In genomic region chr5:109779036-109779735, GRCh38 we compare ENCODE assay signal across 30 cellular contexts.
DNase-seq lines count a peak whose midpoint lies in the region; ATAC-seq, FAIRE-seq and TF ChIP-seq lines count a peak whose summit lies in the region.
"Had no signal": no experiment of that assay in that cellular context is flagged by ENCODE, and none has a peak within 500 bp of the region (broad histone marks: within the 10 kb centered on the region; RNA-seq: fewer than 3 reads in every experiment).

No MANE protein-coding gene starts in this region.

- DNase-seq in NCI-H226 = peak; percentile 18
- DNase-seq in K562 (ENCODE audit: extremely low read depth in 1 of 4, low spot score in 3 of 4) = no peak
- peak; percentile 52 for DNase-seq in fibroblast of pulmonary artery (ENCODE audit: low read depth)
- no peak for DNase-seq in pancreas
- DNase-seq in stimulated activated CD4-positive, alpha-beta T cell treated with anti-CD3 and anti-CD28 coated beads, Interleukin-2, amount 100 ng/mL, for 24 hours = no peak
- no peak for DNase-seq in activated gamma-delta T cell treated with Interleukin-2 at 50 U/mL for 16 hours
- DNase-seq in Peyer's patch = no peak
- DNase-seq in activated CD4-positive, alpha-beta T cell treated with anti-CD3 and anti-CD28 coated beads for 48 hours = no peak
- DNase-seq: activated CD4-positive, alpha-beta T cell treated with anti-CD3 and anti-CD28 coated beads for 36 hours; activated gamma-delta T cell; activated T-cell treated with anti-CD3 and anti-CD28 coated beads, Interleukin-2, amount 50 U/mL, for 24 hours; glutamatergic neuron; Karpas-422; naive thymus-derived CD8-positive, alpha-beta T cell; NCI-H1417 treated with DMSO at 0.1 percent for 48 hours; NCI-H2081; NCI-H526 treated with DMSO at 0.1 percent for 48 hours; NK-92 treated with Interleukin-12 subunit alpha and Interleukin-12 subunit beta, amount 100 ng/mL, for 24 hours; nucleus accumbens; PC-9; sigmoid colon; transverse colon had no signal

- H3K27me3 ChIP-seq in K562 (ENCODE audit: control insufficient read depth in 2 of 2, insufficient read depth in 2 of 2, low read length in 2 of 2) (no peaks in the 10 kb centered on the region), pancreas (no peaks in the 10 kb centered on the region), Peyer's patch (no peaks in the 10 kb centered on the region)
- H3K27me3 ChIP-seq: BLaER1 treated with 17β-estradiol and CSF1 and Interleukin-3, amounts not matched to agents 10 nM and 100 nM; sigmoid colon; transverse colon had no signal

- TF ChIP-seq CTCF in K562 (IDR thresholded peaks at IDR 0.05 in 2 of 3, conservative IDR thresholded peaks at IDR 0.05 in 1 of 3; ENCODE audit: insufficient read depth in 2 of 3, low read depth in 1 of 3, low read length in 3 of 3) (no peak), fibroblast of pulmonary artery (IDR thresholded peaks at IDR 0.05; ENCODE audit: low read length, missing control alignments) (no peak), pancreas (IDR thresholded peaks at IDR 0.05) (no peak), Peyer's patch (IDR thresholded peaks at IDR 0.05) (no peak)

- TF ChIP-seq EP300 in K562 (IDR thresholded peaks at IDR 0.05; ENCODE audit: low read length) = no peak

- no peak for TF ChIP-seq RAD21 in K562 (CRISPR knock-in tag; conservative IDR thresholded peaks at IDR 0.05 in 1 of 2, IDR thresholded peaks at IDR 0.05 in 1 of 2)

- no peaks in the 10 kb centered on the region for H3K9me1 ChIP-seq in K562 (ENCODE audit: control insufficient read depth, insufficient read depth, low read length)

- H3K27ac ChIP-seq in K562 (ENCODE audit: extremely low read depth, low read depth, low read length) = no peak overlapping the region
- no peak overlapping the region for H3K27ac ChIP-seq in pancreas
- H3K27ac ChIP-seq in Peyer's patch = no peak overlapping the region
- H3K27ac ChIP-seq: BLaER1 treated with 17β-estradiol and CSF1 and Interleukin-3, amounts not matched to agents 10 nM and 100 nM; HL-60; PC-9; prostate gland; sigmoid colon; transverse colon had no signal

- no peaks in the 10 kb centered on the region for H3K79me2 ChIP-seq in K562 (ENCODE audit: control insufficient read depth, insufficient read depth, low read length)

- H3K9me3 ChIP-seq in K562 (replicated peaks; ENCODE audit: control insufficient read depth, insufficient read depth, low read depth, low read length) (no peaks in the 10 kb centered on the region), pancreas (no peaks in the 10 kb centered on the region), Peyer's patch (no peaks in the 10 kb centered on the region)
- H3K9me3 ChIP-seq: BLaER1 treated with 17β-estradiol and CSF1 and Interleukin-3, amounts not matched to agents 10 nM and 100 nM; HAP-1; prostate gland; sigmoid colon; transverse colon had no signal

- H3K36me3 ChIP-seq in K562 (ENCODE audit: control insufficient read depth, insufficient read depth, low read length) (peaks cover 20% of the 10 kb centered on the region; the same call in 2 of the 3 replicates), pancreas (no peaks in the 10 kb centered on the region), Peyer's patch (no peaks in the 10 kb centered on the region)
- H3K36me3 ChIP-seq: prostate gland had no signal

- H4K20me1 ChIP-seq in K562 (replicated peaks; ENCODE audit: control insufficient read depth, insufficient read depth, low read length) = no peaks in the 10 kb centered on the region; the same call in 1 of the 2 replicates
- H4K20me1 ChIP-seq: BLaER1 treated with 17β-estradiol and CSF1 and Interleukin-3, amounts not matched to agents 10 nM and 100 nM had no signal

- H3K4me3 ChIP-seq in K562 (no peak overlapping the region), fibroblast of pulmonary artery (replicated peaks; ENCODE audit: low read depth, low read length) (no peak overlapping the region), pancreas (no peak overlapping the region), Peyer's patch (no peak overlapping the region)
- H3K4me3 ChIP-seq: BLaER1 treated with 17β-estradiol and CSF1 and Interleukin-3, amounts not matched to agents 10 nM and 100 nM; HAP-1; PC-9; prostate gland; sigmoid colon; transverse colon had no signal

- H3K4me2 ChIP-seq in K562 (ENCODE audit: insufficient read depth, low read length) = no peak overlapping the region
- H3K4me2 ChIP-seq: BLaER1 treated with 17β-estradiol and CSF1 and Interleukin-3, amounts not matched to agents 10 nM and 100 nM; PC-9 had no signal

- H3K4me1 ChIP-seq in K562 (replicated peaks in 1 of 2; ENCODE audit: control insufficient read depth in 2 of 2, insufficient read depth in 2 of 2, low read length in 2 of 2) (no peaks in the 10 kb centered on the region), pancreas (peaks cover 0 to 10% (median 0%) of the 10 kb centered on the region in 3 donors), Peyer's patch (no peaks in the 10 kb centered on the region)
- H3K4me1 ChIP-seq: BLaER1 treated with 17β-estradiol and CSF1 and Interleukin-3, amounts not matched to agents 10 nM and 100 nM; prostate gland had no signal

- in situ Hi-C loops in K562 (cut with MboI) = no loop called here

- no peak overlapping the region for H3K9ac ChIP-seq in K562 (ENCODE audit: insufficient read depth in 1 of 2, low read depth in 2 of 2, low read length in 2 of 2)
- H3K9ac ChIP-seq: BLaER1 treated with 17β-estradiol and CSF1 and Interleukin-3, amounts not matched to agents 10 nM and 100 nM had no signal

- H2AFZ ChIP-seq in K562 (ENCODE audit: low read depth, low read length) = no peak overlapping the region
- H2AFZ ChIP-seq: PC-9 had no signal

- peak; percentile 59 for FAIRE-seq in K562 (lab: Jason Lieb, UNC)
- FAIRE-seq in pancreas (lab: Jason Lieb, UNC) = peak; percentile 49
- FAIRE-seq: G401.6, keratinocyte had no signal

- 94% methylated on average over 5 of the region's 5 CpGs for WGBS in K562 (ENCODE audit: insufficient coverage, low coverage, missing lambda C conversion rate)
- WGBS in pancreas, 2 donors = 79 to 80% methylated on average over 5 of the region's 5 CpGs

- POLR2A ChIA-PET in K562 (lab: Yijun Ruan, JAX) = no interaction called here

- no TSS peak for BruUV-seq in K562 (replicated peaks; lab: Mats Ljungman, UMichigan)

- ATAC-seq in K562 (no peak), pancreas (peak in 1 of 4 donors; percentile 43)
- ATAC-seq: activated CD4-positive, alpha-beta T cell treated with anti-CD3 and anti-CD28 coated beads for 36 hours; naive thymus-derived CD8-positive, alpha-beta T cell; Right ventricle myocardium inferior; stimulated activated effector memory CD8-positive, alpha-beta T cell treated with anti-CD3 and anti-CD28 coated beads, Interleukin-12 subunit alpha, Interleukin-12 subunit beta, amount 100 ng/mL, for 72 hours had no signal

- TF ChIP-seq POLR2A in K562 (conservative IDR thresholded peaks at IDR 0.05) (no peak), Peyer's patch (IDR thresholded peaks at IDR 0.05) (no peak)

- CTCF ChIA-PET in K562 (lab: Yijun Ruan, JAX; ENCODE audit: low intra/inter-chr PET ratio) = no interaction called here

- intact Hi-C loops in K562 (cut with micrococcal nuclease) (no loop called here), pancreas (cut with DNase I) (no loop called here)

TF ChIP-seq in K562, 482 proteins besides CTCF, POLR2A, EP300 and RAD21:
- TF ChIP-seq NFIC (IDR thresholded peaks at IDR 0.05) = 0 out of 2 replicates have a peak, but pooled peaks have one; percentile 9
- TF ChIP-seq ZNF398 (CRISPR knock-in tag; IDR thresholded peaks at IDR 0.05) = no peak
- no peak for TF ChIP-seq TARDBP (IDR thresholded peaks at IDR 0.05)

Comparison
In these comparisons a context has a peak if more than half of its experiments do, and no peak if none do; other contexts are left out.
1. DNase-seq: peak in NCI-H226 (single experiment) and fibroblast of pulmonary artery (single experiment); none in K562 (0 of 4), pancreas (0 of 6), stimulated activated CD4-positive, alpha-beta T cell treated with anti-CD3 and anti-CD28 coated beads, Interleukin-2, amount 100 ng/mL, for 24 hours (0 of 2), activated gamma-delta T cell treated with Interleukin-2 at 50 U/mL for 16 hours (single experiment), Peyer's patch (0 of 3) and activated CD4-positive, alpha-beta T cell treated with anti-CD3 and anti-CD28 coated beads for 48 hours (single experiment).